ENCODE assay signal across 32 cellular contexts in the genomic region with DNA sequence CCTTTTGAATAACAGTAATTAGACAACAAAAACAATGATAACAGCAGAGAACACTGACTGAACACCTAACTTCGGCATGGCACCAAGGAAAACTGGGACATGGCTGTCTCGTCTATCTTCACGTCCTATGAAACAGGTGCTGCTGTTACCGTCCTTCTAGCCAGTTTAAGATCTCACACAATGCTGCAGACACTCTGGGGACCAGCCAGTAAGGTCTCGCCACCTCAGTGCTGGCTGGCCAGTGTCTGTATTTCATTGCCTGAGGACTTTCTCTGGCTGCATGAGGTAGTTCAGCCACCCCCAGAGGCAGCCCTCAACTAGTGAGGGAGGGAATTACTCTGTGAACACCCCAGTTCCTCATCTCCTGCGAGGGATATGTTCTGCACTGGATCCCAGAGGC.
"Had no signal": no experiment of that assay in that cellular context is flagged by ENCODE, and none has a peak within 500 bp of the region (broad histone marks: within the 10 kb centered on the region; RNA-seq: fewer than 3 reads in every experiment).

No MANE protein-coding gene starts in this region.

- H3K27ac ChIP-seq: colonic mucosa, epithelial cell of prostate, foreskin keratinocyte, gastroesophageal sphincter, heart left ventricle, hepatocyte, left lung, neutrophil, pancreas, testis, tibial nerve, upper lobe of right lung, uterus had no signal

- H3K27me3 ChIP-seq: colonic mucosa, foreskin keratinocyte, gastroesophageal sphincter, heart left ventricle, hepatocyte, left lung, neutrophil, pancreas, right lobe of liver, testis, tibial nerve, upper lobe of right lung, uterus had no signal

- DNase-seq: colonic mucosa; effector CD8-positive, alpha-beta T cell; endodermal cell; foreskin keratinocyte; heart left ventricle; immature natural killer cell; left lung; mesenchymal stem cell; mucosa of descending colon; naive B cell; stimulated activated CD4-positive, alpha-beta T cell treated with anti-CD3 and anti-CD28 coated beads, Interleukin-12 subunit alpha, Interleukin-12 subunit beta, amount 100 ng/mL, for 4 hours; stimulated activated CD4-positive, alpha-beta T cell treated with anti-CD3 and anti-CD28 coated beads, Interleukin-1b, Interleukin-23, amount 100 ng/mL, for 48 hours; stimulated activated CD4-positive, alpha-beta T cell treated with anti-CD3 and anti-CD28 coated beads, Interleukin-4, amount 100 ng/mL, for 1 hour; stimulated activated naive CD8-positive, alpha-beta T cell treated with anti-CD3 and anti-CD28 coated beads, Interleukin-15, Interleukin-2, amounts not matched to agents 100 U/mL and 50 U/mL, for 24 hours; substantia nigra; testis; upper lobe of right lung; uterus had no signal

- H3K4me3 Mint-ChIP-seq: dendritic cell treated with granulocyte-macrophage colony-stimulating factor and Interleukin-4, amounts not matched to agents 40 ng/mL and 50 ng/mL, for 4 days; endodermal cell; immature natural killer cell; mesothelial cell of epicardium; naive B cell; natural killer cell treated with Interleukin-12 subunit alpha and Interleukin-12 subunit beta and Interleukin-15 and Interleukin-18, amount 100 ng/mL, for 72 hours; neural crest cell; stimulated activated effector memory CD8-positive, alpha-beta T cell treated with anti-CD3 and anti-CD28 coated beads, Interleukin-12 subunit alpha, Interleukin-12 subunit beta, amount 100 ng/mL, for 72 hours had no signal

- H3K27ac Mint-ChIP-seq: dendritic cell treated with granulocyte-macrophage colony-stimulating factor and Interleukin-4, amounts not matched to agents 40 ng/mL and 50 ng/mL, for 4 days; endodermal cell; mesothelial cell of epicardium; naive B cell; natural killer cell treated with Interleukin-12 subunit alpha and Interleukin-12 subunit beta and Interleukin-15 and Interleukin-18, amount 100 ng/mL, for 72 hours had no signal

- H3K36me3 ChIP-seq: colonic mucosa, uterus had no signal

- H3K9me3 Mint-ChIP-seq: dendritic cell treated with granulocyte-macrophage colony-stimulating factor and Interleukin-4, amounts not matched to agents 40 ng/mL and 50 ng/mL, for 4 days; endodermal cell; immature natural killer cell; mesothelial cell of epicardium; naive B cell; natural killer cell treated with Interleukin-12 subunit alpha and Interleukin-12 subunit beta and Interleukin-15 and Interleukin-18, amount 100 ng/mL, for 72 hours; neural crest cell; stimulated activated effector memory CD8-positive, alpha-beta T cell treated with anti-CD3 and anti-CD28 coated beads, Interleukin-12 subunit alpha, Interleukin-12 subunit beta, amount 100 ng/mL, for 72 hours had no signal

- H3K4me2 ChIP-seq: hepatocyte, smooth muscle cell had no signal

- H3K4me1 ChIP-seq: colonic mucosa had no signal

- H3K36me3 Mint-ChIP-seq: natural killer cell treated with Interleukin-12 subunit alpha and Interleukin-12 subunit beta and Interleukin-15 and Interleukin-18, amount 100 ng/mL, for 72 hours had no signal

- ATAC-seq: esophagus mucosa; foreskin keratinocyte; gastroesophageal sphincter; heart left ventricle; left lung; mucosa of descending colon; natural killer cell treated with Interleukin-12 subunit alpha and Interleukin-12 subunit beta and Interleukin-15 and Interleukin-18, amount 100 ng/mL, for 72 hours; pancreas; stimulated activated effector memory CD8-positive, alpha-beta T cell treated with anti-CD3 and anti-CD28 coated beads, Interleukin-12 subunit alpha, Interleukin-12 subunit beta, amount 100 ng/mL, for 72 hours; stimulated activated naive CD8-positive, alpha-beta T cell treated with anti-CD3 and anti-CD28 coated beads, Interleukin-15, Interleukin-2, amounts not matched to agents 100 U/mL and 50 U/mL, for 24 hours; upper lobe of right lung had no signal

- H3K27me3 Mint-ChIP-seq: dendritic cell treated with granulocyte-macrophage colony-stimulating factor and Interleukin-4, amounts not matched to agents 40 ng/mL and 50 ng/mL, for 4 days; naive B cell; natural killer cell treated with Interleukin-12 subunit alpha and Interleukin-12 subunit beta and Interleukin-15 and Interleukin-18, amount 100 ng/mL, for 72 hours had no signal

- H3K4me1 Mint-ChIP-seq: endodermal cell had no signal

- H2AFZ ChIP-seq: hepatocyte had no signal

- H3K9me3 ChIP-seq: colonic mucosa, gastroesophageal sphincter, heart left ventricle, left lung, mucosa of descending colon, neutrophil, pancreas, right lobe of liver, testis, tibial nerve, upper lobe of right lung, uterus had no signal

- H3K4me3 ChIP-seq: colonic mucosa, gastroesophageal sphincter, heart left ventricle, hepatocyte, left lung, mucosa of descending colon, pancreas, right lobe of liver, smooth muscle cell, testis, tibial nerve, upper lobe of right lung, uterus had no signal
